In genomic region chr6:31776961-31777666, GRCh38 we compare ENCODE assay signal across 1 cellular context.
TF ChIP-seq lines count a peak whose summit lies in the region.

Gene VWA7, minus strand, starts transcription at chr6:31777328. Its CDS starts 549 bp downstream, at chr6:31776779.

TF ChIP-seq in HepG2, 621 proteins besides CTCF, POLR2A, EP300 and RAD21 (continued from another document):
- TF ChIP-seq KDM2A (CRISPR knock-in tag; IDR thresholded peaks at IDR 0.05; ENCODE audit: borderline replicate concordance, low read depth) (peak; percentile 98), ARID5B (CRISPR knock-in tag; IDR thresholded peaks at IDR 0.05) (peak; percentile 64), ZNF414 (CRISPR knock-in tag; IDR thresholded peaks at IDR 0.05) (peak; percentile 94), ZBTB37 (CRISPR knock-in tag; IDR thresholded peaks at IDR 0.05) (no peak), HMGXB4 (CRISPR knock-in tag; IDR thresholded peaks at IDR 0.05; ENCODE audit: borderline replicate concordance in 1 of 2, low read depth in 1 of 2) (peak in 1 of 2 experiments; percentile 46; a peak in 1 of 4 replicates), AKAP8 (CRISPR knock-in tag; IDR thresholded peaks at IDR 0.05) (peak; percentile 74; the same call in 1 of the 2 replicates), MXD3 (CRISPR knock-in tag; IDR thresholded peaks at IDR 0.05) (peak; percentile 50; the same call in 1 of the 2 replicates), ARID4A (CRISPR knock-in tag; IDR thresholded peaks at IDR 0.05; ENCODE audit: borderline replicate concordance) (peak; percentile 84; the same call in 1 of the 2 replicates), CREM (IDR thresholded peaks at IDR 0.05) (peak; percentile 87; the same call in 1 of the 2 replicates), CREM (CRISPR knock-in tag; IDR thresholded peaks at IDR 0.05) (no peak; the same call in 1 of the 2 replicates)
